In genomic region chr22:20792221-20792965, GRCh38 we compare ENCODE assay signal across 22 cellular contexts. TPM values are rescaled to one million over a fixed set of nuclear protein-coding genes. Genes with fewer than 3 reads are reported as not detected.
A peak's percentile ranks its signal among the peaks of the same experiment; 100 is the strongest.
DNase-seq lines count a peak whose midpoint lies in the region; ATAC-seq lines count a peak whose summit lies in the region.
"Had no signal": no experiment of that assay in that cellular context is flagged by ENCODE, and none has a peak within 500 bp of the region (broad histone marks: within the 10 kb centered on the region; RNA-seq: fewer than 3 reads in every experiment).

No MANE protein-coding gene starts in this region.

- no peak overlapping the region for H2BK12ac ChIP-seq in neuronal stem cell (ENCODE audit: low read length)

- peak overlapping the region; percentile 95 for H3K14ac ChIP-seq in neuronal stem cell (ENCODE audit: low read length)

- H3K27ac ChIP-seq in cingulate gyrus (ENCODE audit: low read depth, low read length) (peak overlapping the region; percentile 84), neuronal stem cell (replicated peaks; ENCODE audit: low read length) (no peak overlapping the region), aorta (ENCODE audit: low read depth in 1 of 2, low read length in 2 of 2) (no peak overlapping the region), mesendoderm (ENCODE audit: low read depth, low read length) (no peak overlapping the region)
- H3K27ac ChIP-seq: BLaER1 treated with 17β-estradiol and CSF1 and Interleukin-3, amounts not matched to agents 10 nM and 100 nM; Peyer's patch had no signal

- H4K8ac ChIP-seq in neuronal stem cell (ENCODE audit: low read depth, low read length) = no peak overlapping the region
- no peak overlapping the region for H4K8ac ChIP-seq in mesendoderm (ENCODE audit: low read depth, low read length)

- H3K36me3 ChIP-seq in neuronal stem cell (replicated peaks in 1 of 2; ENCODE audit: control insufficient read depth in 2 of 2, insufficient read depth in 2 of 2, low read length in 2 of 2) (peaks cover 25 to 84% of the 10 kb centered on the region in 2 donors), aorta (ENCODE audit: control insufficient read depth in 1 of 2, insufficient read depth in 2 of 2, low read length in 1 of 2) (peaks cover 0 to 16% of the 10 kb centered on the region in 2 donors), mesendoderm (ENCODE audit: control insufficient read depth, insufficient read depth, low read length) (no peaks in the 10 kb centered on the region)

- H3K9me3 ChIP-seq in neuronal stem cell (replicated peaks in 1 of 2; ENCODE audit: control insufficient read depth in 2 of 2, insufficient read depth in 1 of 2, low read depth in 1 of 2, low read length in 2 of 2) (no peaks in the 10 kb centered on the region), aorta (ENCODE audit: control insufficient read depth, low read length) (no peaks in the 10 kb centered on the region)
- H3K9me3 ChIP-seq: BLaER1 treated with 17β-estradiol and CSF1 and Interleukin-3, amounts not matched to agents 10 nM and 100 nM; Caco-2; MG63; Peyer's patch had no signal

- no peak overlapping the region for H3K4me3 ChIP-seq in neuronal stem cell (ENCODE audit: low read length in 2 of 2)
- no peak overlapping the region for H3K4me3 ChIP-seq in aorta (ENCODE audit: low read length in 2 of 2)
- no peak overlapping the region for H3K4me3 ChIP-seq in mesendoderm (ENCODE audit: low read length)
- H3K4me3 ChIP-seq: BLaER1 treated with 17β-estradiol and CSF1 and Interleukin-3, amounts not matched to agents 10 nM and 100 nM; MG63; Peyer's patch had no signal

- no peak overlapping the region for H3K4ac ChIP-seq in neuronal stem cell (ENCODE audit: low read length)
- H3K4ac ChIP-seq in mesendoderm (ENCODE audit: low read depth, low read length) = no peak overlapping the region

- H3K4me3 Mint-ChIP-seq in activated T-helper 17 cell treated with anti-CD3 and anti-CD28 coated beads, Interleukin-2, amount 50 U/mL, for 72 hours = no peak overlapping the region
- no peak overlapping the region for H3K4me3 Mint-ChIP-seq in activated CD4-positive, alpha-beta T cell treated with anti-CD3 and anti-CD28 coated beads for 36 hours
- H3K4me3 Mint-ChIP-seq: CD4-positive, alpha-beta memory T cell had no signal

- H3K4me1 Mint-ChIP-seq in activated T-helper 17 cell treated with anti-CD3 and anti-CD28 coated beads, Interleukin-2, amount 50 U/mL, for 72 hours = no peaks in the 10 kb centered on the region
- no peaks in the 10 kb centered on the region for H3K4me1 Mint-ChIP-seq in activated CD4-positive, alpha-beta T cell treated with anti-CD3 and anti-CD28 coated beads for 36 hours

- H2BK15ac ChIP-seq in neuronal stem cell (ENCODE audit: low read length) = no peak overlapping the region
- no peak overlapping the region for H2BK15ac ChIP-seq in mesendoderm (replicated peaks; ENCODE audit: low read depth)

- no peak overlapping the region for H3K56ac ChIP-seq in mesendoderm (ENCODE audit: low read length)

- H2BK5ac ChIP-seq in neuronal stem cell (ENCODE audit: low read length) (no peak overlapping the region), mesendoderm (ENCODE audit: low read length) (no peak overlapping the region)

- H3K18ac ChIP-seq in neuronal stem cell (ENCODE audit: low read length) (no peak overlapping the region), mesendoderm (ENCODE audit: low read length) (no peak overlapping the region)

- H4K91ac ChIP-seq in neuronal stem cell (ENCODE audit: low read depth, low read length, poor library complexity) = no peak overlapping the region

- H3K9me3 Mint-ChIP-seq in activated T-helper 17 cell treated with anti-CD3 and anti-CD28 coated beads, Interleukin-2, amount 50 U/mL, for 72 hours = no peaks in the 10 kb centered on the region
- H3K9me3 Mint-ChIP-seq in activated CD4-positive, alpha-beta T cell treated with anti-CD3 and anti-CD28 coated beads for 36 hours (ENCODE audit: low read depth) = no peaks in the 10 kb centered on the region
- H3K9me3 Mint-ChIP-seq: CD4-positive, alpha-beta memory T cell had no signal

- no peaks in the 10 kb centered on the region for H3K27me3 ChIP-seq in neuronal stem cell (ENCODE audit: control insufficient read depth in 3 of 3, insufficient read depth in 3 of 3, low read depth in 1 of 3, low read length in 3 of 3)
- H3K27me3 ChIP-seq in aorta (ENCODE audit: control insufficient read depth in 1 of 2, insufficient read depth in 2 of 2, low read length in 1 of 2) = no peaks in the 10 kb centered on the region
- H3K27me3 ChIP-seq in mesendoderm (ENCODE audit: insufficient read depth, low read length, poor library complexity) = no peaks in the 10 kb centered on the region
- H3K27me3 ChIP-seq: BLaER1 treated with 17β-estradiol and CSF1 and Interleukin-3, amounts not matched to agents 10 nM and 100 nM; MG63; Peyer's patch had no signal

- no peak overlapping the region for H3K9ac ChIP-seq in neuronal stem cell (ENCODE audit: low read depth, low read length, poor library complexity)
- no peak overlapping the region for H3K9ac ChIP-seq in mesendoderm (ENCODE audit: low read length)
- H3K9ac ChIP-seq: BLaER1 treated with 17β-estradiol and CSF1 and Interleukin-3, amounts not matched to agents 10 nM and 100 nM had no signal

- DNase-seq in neuronal stem cell (ENCODE audit: low spot score) (no peak), aorta (no peak), mesendoderm (no peak), GM03348 (ENCODE audit: low spot score) (no peak)
- no peak for DNase-seq in activated CD4-positive, alpha-beta T cell treated with anti-CD3 and anti-CD28 coated beads for 36 hours
- DNase-seq: Caco-2; CD4-positive, alpha-beta memory T cell; DMS 273 treated with DMSO at 0.1 percent for 48 hours; DMS79 treated with DMSO at 0.1 percent for 48 hours; MG63; NCI-H1417; NCI-H1694 treated with DMSO at 0.1 percent for 48 hours; NCI-H2081 treated with DMSO at 0.1 percent for 48 hours; NCI-H2171 treated with DMSO at 0.1 percent for 48 hours; NCI-H446; NCI-H526; Peyer's patch had no signal

- H2BK120ac ChIP-seq in neuronal stem cell (ENCODE audit: low read depth, low read length) (no peak overlapping the region), mesendoderm (ENCODE audit: low read depth, low read length) (no peak overlapping the region)

- H2AFZ ChIP-seq in neuronal stem cell (ENCODE audit: low read length) = no peak overlapping the region

- no CpG with 5 or more reads among the region's 12 CpGs for WGBS in neuronal stem cell (ENCODE audit: extremely low coverage in 2 of 2, insufficient read length in 2 of 2, insufficient replicate concordance in 1 of 2), 2 donors
- 91 to 93% methylated on average over 12 of the region's 12 CpGs for WGBS in aorta, 2 donors
- WGBS in mesendoderm (ENCODE audit: extremely low coverage, insufficient coverage, low lambda C conversion rate) = no CpG with 5 or more reads among the region's 12 CpGs

- POLR2A ChIA-PET in activated CD4-positive, alpha-beta T cell treated with anti-CD3 and anti-CD28 coated beads for 36 hours (lab: Charles Lee) = no interaction called here

- H2AK5ac ChIP-seq in neuronal stem cell (ENCODE audit: low read depth, low read length) = no peak overlapping the region
- no peak overlapping the region for H2AK5ac ChIP-seq in mesendoderm (ENCODE audit: low read length)

- H3K4me1 ChIP-seq in neuronal stem cell (ENCODE audit: control insufficient read depth in 2 of 2, insufficient read depth in 1 of 2, low read depth in 1 of 2, low read length in 2 of 2) (no peaks in the 10 kb centered on the region), aorta (ENCODE audit: control insufficient read depth in 1 of 2, insufficient read depth in 2 of 2, low read length in 2 of 2) (no peaks in the 10 kb centered on the region), mesendoderm (ENCODE audit: control insufficient read depth, low read depth, low read length) (no peaks in the 10 kb centered on the region)
- H3K4me1 ChIP-seq: Peyer's patch had no signal

- no peak for ATAC-seq in activated T-helper 17 cell treated with anti-CD3 and anti-CD28 coated beads, Interleukin-2, amount 50 U/mL, for 72 hours (replicated peaks)
- ATAC-seq in aorta (ENCODE audit: low FRiP score) = peak; percentile 40
- ATAC-seq in activated CD4-positive, alpha-beta T cell treated with anti-CD3 and anti-CD28 coated beads for 36 hours = no peak

- H3K79me2 ChIP-seq in mesendoderm (ENCODE audit: control insufficient read depth, insufficient read depth, low read length) = no peaks in the 10 kb centered on the region

- CTCF ChIA-PET in activated CD4-positive, alpha-beta T cell treated with anti-CD3 and anti-CD28 coated beads for 36 hours (lab: Charles Lee) = interaction anchor here (0.6 to 2.0 kb wide), 2 partner anchors 9 to 72 kb away, joined by 3 to 12 read pairs; no protein-coding TSS in a partner anchor

- no peak overlapping the region for H4K5ac ChIP-seq in mesendoderm (ENCODE audit: low read length)

- no peaks in the 10 kb centered on the region for H3K27me3 Mint-ChIP-seq in activated T-helper 17 cell treated with anti-CD3 and anti-CD28 coated beads, Interleukin-2, amount 50 U/mL, for 72 hours
- no peaks in the 10 kb centered on the region for H3K27me3 Mint-ChIP-seq in activated CD4-positive, alpha-beta T cell treated with anti-CD3 and anti-CD28 coated beads for 36 hours
- H3K27me3 Mint-ChIP-seq: CD4-positive, alpha-beta memory T cell had no signal

- H3K79me1 ChIP-seq in neuronal stem cell (ENCODE audit: low read depth, low read length) (no peaks in the 10 kb centered on the region), mesendoderm (ENCODE audit: low read length) (no peaks in the 10 kb centered on the region)

- intact Hi-C loops in aorta (cut with DNase I) = no loop called here
- intact Hi-C loops in activated CD4-positive, alpha-beta T cell treated with anti-CD3 and anti-CD28 coated beads for 36 hours (cut with DNase I, micrococcal nuclease) = no loop called here

- peaks cover 83% of the 10 kb centered on the region for H3K36me3 Mint-ChIP-seq in activated T-helper 17 cell treated with anti-CD3 and anti-CD28 coated beads, Interleukin-2, amount 50 U/mL, for 72 hours (ENCODE audit: low read depth)
- H3K36me3 Mint-ChIP-seq in activated CD4-positive, alpha-beta T cell treated with anti-CD3 and anti-CD28 coated beads for 36 hours (ENCODE audit: low read depth) = peaks cover 16% of the 10 kb centered on the region

- H3K27ac Mint-ChIP-seq in activated T-helper 17 cell treated with anti-CD3 and anti-CD28 coated beads, Interleukin-2, amount 50 U/mL, for 72 hours = peak overlapping the region; percentile 6
- H3K27ac Mint-ChIP-seq in activated CD4-positive, alpha-beta T cell treated with anti-CD3 and anti-CD28 coated beads for 36 hours = no peak overlapping the region

- H3K23ac ChIP-seq in neuronal stem cell (ENCODE audit: low read depth, low read length, poor library complexity) (peak overlapping the region; percentile 67), mesendoderm (ENCODE audit: low read length) (no peak overlapping the region)

- H3K4me2 ChIP-seq in neuronal stem cell (ENCODE audit: insufficient read depth, low read length, poor library complexity, severe bottlenecking) (no peak overlapping the region), mesendoderm (ENCODE audit: low read length) (no peak overlapping the region)
- H3K4me2 ChIP-seq: BLaER1 treated with 17β-estradiol and CSF1 and Interleukin-3, amounts not matched to agents 10 nM and 100 nM had no signal

RNA-seq across cellular contexts. Expression of gene SERPIND1, which starts 18.5 kb away (rescaled TPM):
- under 1 TPM in 1 of 2 donors, not detected in 1; 0.11 TPM for total RNA-seq in activated T-helper 17 cell treated with anti-CD3 and anti-CD28 coated beads, Interleukin-2, amount 50 U/mL, for 72 hours
- not detected for polyA plus RNA-seq in neuronal stem cell (2013, experiment 1 of 2)
- not detected for polyA plus RNA-seq in neuronal stem cell (2013, experiment 2 of 2)
- total RNA-seq in aorta = under 1 TPM in 1 of 2 donors, not detected in 1; 0.15 TPM
- under 1 TPM; 0.23 to 0.38 TPM for polyA plus RNA-seq in aorta
- not detected for total RNA-seq in activated CD4-positive, alpha-beta T cell treated with anti-CD3 and anti-CD28 coated beads for 36 hours
- polyA plus RNA-seq in mesendoderm (2013, experiment 1 of 2) = 0.01 TPM
- polyA plus RNA-seq in mesendoderm (2013, experiment 2 of 2) = not detected
- total RNA-seq: CD4-positive, alpha-beta memory T cell; H4; OCI-LY7; Peyer's patch had no signal
